8 cellular contexts compared by ENCODE assay signal in genomic region chr12:81164827-81165226, GRCh38.
"Had no signal": no experiment of that assay in that cellular context is flagged by ENCODE, and none has a peak within 500 bp of the region (broad histone marks: within the 10 kb centered on the region; RNA-seq: fewer than 3 reads in every experiment).

No MANE protein-coding gene starts in this region.

- H3K4me3 ChIP-seq: GM23338, HAP-1 had no signal

- H3K9me3 ChIP-seq: HAP-1 had no signal

- H3K4me2 ChIP-seq: GM23338 had no signal

- H3K27ac ChIP-seq: HL-60 had no signal

- H3K4me1 ChIP-seq: HAP-1 had no signal

- DNase-seq: H7, HFFc6, Kasumi-1, KG1 had no signal

- H2AFZ ChIP-seq: GM23338 had no signal

- H3K36me3 ChIP-seq: HAP-1 had no signal

- ATAC-seq: GM23338, HCT116 had no signal
